Comparison of ENCODE assay signal across 1 cellular context in genomic region chr7:4257390-4258111, GRCh38.
TF ChIP-seq lines count a peak whose summit lies in the region.

No MANE protein-coding gene starts in this region.

TF ChIP-seq in K562, 482 proteins besides CTCF, POLR2A, EP300 and RAD21 (continued from another document):
- TF ChIP-seq ZNF124 (CRISPR knock-in tag; IDR thresholded peaks at IDR 0.05) (no peak), KLF10 (CRISPR knock-in tag; IDR thresholded peaks at IDR 0.05) (no peak), HDAC1 (IDR thresholded peaks at IDR 0.05) (no peak), USF2 (CRISPR knock-in tag; IDR thresholded peaks at IDR 0.05) (peak; percentile 28; the same call in 1 of the 2 replicates), NEUROD1 (IDR thresholded peaks at IDR 0.05; ENCODE audit: borderline replicate concordance, low read depth, low read length, partially characterized antibody) (no peak), NFYB (IDR thresholded peaks at IDR 0.05; ENCODE audit: extremely low read depth, insufficient read length) (peak; percentile 45), PPARD (CRISPR knock-in tag; IDR thresholded peaks at IDR 0.05) (no peak)
